29 cellular contexts compared by ENCODE assay signal in the genomic region with DNA sequence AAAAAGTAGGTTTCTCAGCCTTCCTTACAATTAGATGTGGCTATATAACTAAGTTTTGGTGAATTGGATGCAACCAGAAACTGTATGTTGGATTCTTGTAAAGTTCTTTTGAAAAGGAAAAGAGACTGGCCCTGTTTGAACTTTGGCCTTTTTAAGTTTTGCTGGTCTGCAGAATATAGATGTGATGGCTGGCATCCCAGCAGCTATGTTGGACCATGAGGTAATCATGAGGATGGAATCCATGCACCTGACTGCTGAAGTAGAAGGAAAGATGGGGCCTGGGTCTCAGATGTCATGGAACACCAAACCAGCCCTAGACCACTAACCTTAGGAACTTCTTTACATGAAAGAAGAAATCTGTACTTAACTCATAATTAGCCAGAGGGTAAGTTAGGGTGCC.
"Had no signal": no experiment of that assay in that cellular context is flagged by ENCODE, and none has a peak within 500 bp of the region (broad histone marks: within the 10 kb centered on the region; RNA-seq: fewer than 3 reads in every experiment).

No MANE protein-coding gene starts in this region.

- H3K9me3 Mint-ChIP-seq: stimulated activated memory B cell treated with anti-CD40 and anti-IgM and Interleukin-4, amounts not matched to agents 10 μg/mL and 1 μg/mL and 100 μg/mL, for 72 hours; stimulated activated naive CD8-positive, alpha-beta T cell treated with anti-CD3 and anti-CD28 coated beads, Interleukin-15, Interleukin-2, amounts not matched to agents 100 ng/mL and 50 ng/mL, for 24 hours; type B pancreatic cell had no signal

- H3K27me3 ChIP-seq: stomach, suprapubic skin, testis, thyroid gland, tibial artery, tibial nerve, transverse colon, upper lobe of left lung, upper lobe of right lung, uterus, vagina had no signal

- H3K27ac Mint-ChIP-seq: stimulated activated effector memory CD8-positive, alpha-beta T cell treated with anti-CD3 and anti-CD28 coated beads, Interleukin-12 subunit alpha, Interleukin-12 subunit beta, amount 100 ng/mL, for 72 hours; stimulated activated memory B cell treated with anti-CD40 and anti-IgM and Interleukin-4, amounts not matched to agents 10 μg/mL and 1 μg/mL and 100 μg/mL, for 72 hours; stimulated activated naive B cell treated with anti-CD40 and anti-IgM and Interleukin-4, amounts not matched to agents 10 μg/mL and 1 μg/mL and 100 μg/mL, for 72 hours; stimulated activated naive CD8-positive, alpha-beta T cell treated with anti-CD3 and anti-CD28 coated beads, Interleukin-15, amount 100 ng/mL, for 72 hours; stimulated activated naive CD8-positive, alpha-beta T cell treated with anti-CD3 and anti-CD28 coated beads, Interleukin-15, Interleukin-2, amounts not matched to agents 100 ng/mL and 50 ng/mL, for 24 hours; type B pancreatic cell had no signal

- H3K27me3 Mint-ChIP-seq: stimulated activated memory B cell treated with anti-CD40 and anti-IgM and Interleukin-4, amounts not matched to agents 10 μg/mL and 1 μg/mL and 100 μg/mL, for 72 hours; stimulated activated naive B cell treated with anti-CD40 and anti-IgM and Interleukin-4, amounts not matched to agents 10 μg/mL and 1 μg/mL and 100 μg/mL, for 72 hours; stimulated activated naive CD8-positive, alpha-beta T cell treated with anti-CD3 and anti-CD28 coated beads, Interleukin-15, amount 100 ng/mL, for 72 hours; stimulated activated naive CD8-positive, alpha-beta T cell treated with anti-CD3 and anti-CD28 coated beads, Interleukin-15, Interleukin-2, amounts not matched to agents 100 ng/mL and 50 ng/mL, for 24 hours had no signal

- H3K9me3 ChIP-seq: suprapubic skin, testis, thyroid gland, upper lobe of right lung, uterus, vagina had no signal

- FAIRE-seq: urothelium cell line had no signal

- ATAC-seq: stimulated activated effector memory CD8-positive, alpha-beta T cell treated with anti-CD3 and anti-CD28 coated beads, Interleukin-12 subunit alpha, Interleukin-12 subunit beta, amount 100 ng/mL, for 72 hours; stimulated activated memory B cell treated with anti-CD40 and anti-IgM and Interleukin-4, amounts not matched to agents 10 μg/mL and 1 μg/mL and 100 μg/mL, for 72 hours; stimulated activated naive B cell treated with anti-CD40 and anti-IgM and Interleukin-4, amounts not matched to agents 10 μg/mL and 1 μg/mL and 100 μg/mL, for 72 hours; stimulated activated naive CD8-positive, alpha-beta T cell treated with anti-CD3 and anti-CD28 coated beads, Interleukin-15, amount 100 ng/mL, for 72 hours; stimulated activated naive CD8-positive, alpha-beta T cell treated with anti-CD3 and anti-CD28 coated beads, Interleukin-15, Interleukin-2, amounts not matched to agents 100 U/mL and 50 U/mL, for 24 hours; upper lobe of right lung had no signal

- H3K4me1 ChIP-seq: stomach, suprapubic skin, testis, thyroid gland, tibial artery, tibial nerve, transverse colon, upper lobe of left lung, upper lobe of right lung, uterus, vagina had no signal

- H3K4me3 ChIP-seq: stomach, suprapubic skin, testis, thoracic aorta, thyroid gland, tibial artery, tibial nerve, transverse colon, upper lobe of left lung, upper lobe of right lung, uterus, vagina had no signal

- H3K4me3 Mint-ChIP-seq: stimulated activated effector memory CD8-positive, alpha-beta T cell treated with anti-CD3 and anti-CD28 coated beads, Interleukin-12 subunit alpha, Interleukin-12 subunit beta, amount 100 ng/mL, for 72 hours; stimulated activated memory B cell treated with anti-CD40 and anti-IgM and Interleukin-4, amounts not matched to agents 10 μg/mL and 1 μg/mL and 100 μg/mL, for 72 hours; stimulated activated naive B cell treated with anti-CD40 and anti-IgM and Interleukin-4, amounts not matched to agents 10 μg/mL and 1 μg/mL and 100 μg/mL, for 72 hours; stimulated activated naive CD8-positive, alpha-beta T cell treated with anti-CD3 and anti-CD28 coated beads, Interleukin-15, amount 100 ng/mL, for 72 hours; stimulated activated naive CD8-positive, alpha-beta T cell treated with anti-CD3 and anti-CD28 coated beads, Interleukin-15, Interleukin-2, amounts not matched to agents 100 ng/mL and 50 ng/mL, for 24 hours; type B pancreatic cell had no signal

- H3K36me3 ChIP-seq: stomach, suprapubic skin, thoracic aorta, thyroid gland, tibial artery, tibial nerve, transverse colon, upper lobe of left lung, upper lobe of right lung, uterus, vagina had no signal

- H3K27ac ChIP-seq: stomach, suprapubic skin, testis, thoracic aorta, thyroid gland, tibial artery, tibial nerve, transverse colon, upper lobe of left lung, upper lobe of right lung, uterus, vagina had no signal

- H3K36me3 Mint-ChIP-seq: stimulated activated effector memory CD8-positive, alpha-beta T cell treated with anti-CD3 and anti-CD28 coated beads, Interleukin-12 subunit alpha, Interleukin-12 subunit beta, amount 100 ng/mL, for 72 hours; stimulated activated memory B cell treated with anti-CD40 and anti-IgM and Interleukin-4, amounts not matched to agents 10 μg/mL and 1 μg/mL and 100 μg/mL, for 72 hours; stimulated activated naive B cell treated with anti-CD40 and anti-IgM and Interleukin-4, amounts not matched to agents 10 μg/mL and 1 μg/mL and 100 μg/mL, for 72 hours; type B pancreatic cell had no signal

- DNase-seq: stimulated activated CD4-positive, alpha-beta T cell treated with anti-CD3 and anti-CD28 coated beads, Interleukin-2, amount 100 ng/mL, for 48 hours; stimulated activated CD4-positive, alpha-beta T cell treated with anti-CD3 and anti-CD28 coated beads, Interleukin-4, amount 100 ng/mL, for 1 hour; stimulated activated CD4-positive, alpha-beta T cell treated with anti-CD3 and anti-CD28 coated beads, Interleukin-4, amount 100 ng/mL, for 24 hours; stimulated activated CD4-positive, alpha-beta T cell treated with anti-CD3 and anti-CD28 coated beads, Interleukin-4, amount 100 ng/mL, for 4 hours; stimulated activated CD8-positive, alpha-beta memory T cell treated with anti-CD3 and anti-CD28 coated beads, Interleukin-4, amount 100 ng/mL, for 48 hours; stimulated activated naive B cell treated with anti-CD40 and anti-IgM and Interleukin-4, amounts not matched to agents 10 μg/mL and 1 μg/mL and 100 μg/mL, for 72 hours; stimulated activated naive CD4-positive, alpha-beta T cell; stimulated activated naive CD4-positive, alpha-beta T cell treated with Interleukin-2 at 50 U/mL for 16 hours; stimulated activated naive CD8-positive, alpha-beta T cell treated with anti-CD3 and anti-CD28 coated beads, Interleukin-15, amount 100 ng/mL, for 72 hours; stimulated activated naive CD8-positive, alpha-beta T cell treated with anti-CD3 and anti-CD28 coated beads, Interleukin-15, Interleukin-2, amounts not matched to agents 100 U/mL and 50 U/mL, for 24 hours; stomach; substantia nigra; testis; thyroid gland; tibial artery; transverse colon; trophoblast cell; upper lobe of right lung; uterus had no signal

- H3K4me1 Mint-ChIP-seq: stimulated activated effector memory CD8-positive, alpha-beta T cell treated with anti-CD3 and anti-CD28 coated beads, Interleukin-12 subunit alpha, Interleukin-12 subunit beta, amount 100 ng/mL, for 72 hours; stimulated activated memory B cell treated with anti-CD40 and anti-IgM and Interleukin-4, amounts not matched to agents 10 μg/mL and 1 μg/mL and 100 μg/mL, for 72 hours; stimulated activated naive B cell treated with anti-CD40 and anti-IgM and Interleukin-4, amounts not matched to agents 10 μg/mL and 1 μg/mL and 100 μg/mL, for 72 hours; stimulated activated naive CD8-positive, alpha-beta T cell treated with anti-CD3 and anti-CD28 coated beads, Interleukin-15, amount 100 ng/mL, for 72 hours had no signal
